10 cellular contexts compared by ENCODE assay signal in the genomic region with DNA sequence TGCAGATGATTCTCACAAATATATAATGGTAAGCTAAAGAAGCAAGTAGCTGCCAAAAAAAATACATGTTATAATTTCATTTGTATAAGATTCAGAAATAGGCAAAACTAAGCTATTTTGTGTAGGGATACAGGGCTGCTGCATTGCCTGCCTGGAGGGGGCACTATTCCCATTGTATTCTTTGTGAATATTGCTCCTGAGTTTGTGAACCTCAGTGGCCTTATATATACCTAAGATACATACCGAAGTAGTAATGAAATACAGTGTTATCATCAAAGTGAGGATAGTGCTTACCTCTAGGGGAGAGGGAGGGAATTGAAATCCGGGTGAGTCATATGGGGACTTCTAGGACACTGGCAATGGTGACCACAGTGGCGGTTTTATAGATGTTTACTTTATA. TPM values are rescaled to one million over a fixed set of nuclear protein-coding genes. Genes with fewer than 3 reads are reported as not detected.
DNase-seq lines count a peak whose midpoint lies in the region; ATAC-seq and TF ChIP-seq lines count a peak whose summit lies in the region.
"Had no signal": no experiment of that assay in that cellular context is flagged by ENCODE, and none has a peak within 500 bp of the region (broad histone marks: within the 10 kb centered on the region; RNA-seq: fewer than 3 reads in every experiment).

No MANE protein-coding gene starts in this region.

- H3K4me1 ChIP-seq in HCT116 (ENCODE audit: control insufficient read depth in 1 of 2, insufficient read depth in 2 of 2, low read length in 2 of 2): no peaks in the 10 kb centered on the region
- H3K4me1 ChIP-seq: tibial nerve had no signal

- H3K36me3 ChIP-seq in HCT116 (ENCODE audit: control insufficient read depth in 1 of 2, insufficient read depth in 2 of 2, low read length in 2 of 2): peaks cover 41 to 70% of the 10 kb centered on the region in 2 experiments; a peak in 3 of 4 replicates

- no peaks in the 10 kb centered on the region for H3K27me3 ChIP-seq in CD4-positive, alpha-beta T cell (ENCODE audit: control insufficient read depth, insufficient read depth, low read length)
- H3K27me3 ChIP-seq in HCT116 (ENCODE audit: insufficient read depth, low read length): no peaks in the 10 kb centered on the region
- H3K27me3 ChIP-seq: tibial nerve had no signal

- H2AFZ ChIP-seq in HCT116 (ENCODE audit: low read depth, low read length, poor library complexity, severe bottlenecking): no peak overlapping the region

- peaks cover 98% of the 10 kb centered on the region for H3K36me3 Mint-ChIP-seq in CD4-positive, alpha-beta T cell (ENCODE audit: low read depth)
- peaks cover 95% of the 10 kb centered on the region for H3K36me3 Mint-ChIP-seq in activated T-helper 17 cell treated with anti-CD3 and anti-CD28 coated beads, Interleukin-2, amount 50 U/mL, for 72 hours (ENCODE audit: low read depth)

- no peak overlapping the region for H3K4me2 ChIP-seq in HCT116 (ENCODE audit: low read length)

- no peak overlapping the region for H3K27ac ChIP-seq in CD4-positive, alpha-beta T cell (ENCODE audit: low read depth, low read length)
- no peak overlapping the region for H3K27ac ChIP-seq in HCT116 (ENCODE audit: low read depth, low read length)
- H3K27ac ChIP-seq: tibial nerve had no signal

- peak; percentile 48 for TF ChIP-seq CTCF in CD4-positive, alpha-beta T cell (IDR thresholded peaks at IDR 0.05)
- TF ChIP-seq CTCF in HCT116 (IDR thresholded peaks at IDR 0.05 in 2 of 3, conservative IDR thresholded peaks at IDR 0.05 in 1 of 3; ENCODE audit: borderline replicate concordance in 1 of 3, insufficient read depth in 1 of 3, low read depth in 2 of 3, low read length in 2 of 3) (peak; percentile 21 to 86 (median 79); a peak in 4 of 6 replicates), GM20000 (IDR thresholded peaks at IDR 0.05; ENCODE audit: extremely low read depth, missing control alignments) (no peak)

- no peak overlapping the region for H3K4me3 Mint-ChIP-seq in CD4-positive, alpha-beta T cell
- no peak overlapping the region for H3K4me3 Mint-ChIP-seq in activated T-helper 17 cell treated with anti-CD3 and anti-CD28 coated beads, Interleukin-2, amount 50 U/mL, for 72 hours

- H3K9me3 ChIP-seq in CD4-positive, alpha-beta T cell (ENCODE audit: control insufficient read depth, low read length): no peaks in the 10 kb centered on the region
- no peaks in the 10 kb centered on the region for H3K9me3 ChIP-seq in HCT116 (ENCODE audit: control insufficient read depth in 1 of 2, insufficient read depth in 1 of 2, low read depth in 1 of 2, low read length in 2 of 2)
- H3K9me3 ChIP-seq: tibial nerve had no signal

- CTCF ChIA-PET in CD4-positive, alpha-beta T cell (lab: Charles Lee): interaction anchor here (1.2 to 1.8 kb wide), 3 partner anchors 8 to 21 kb away, joined by 3 to 5 read pairs (median 4); no protein-coding TSS in a partner anchor
- CTCF ChIA-PET in HCT116 (lab: Charles Lee): interaction anchor here (0.5 to 2.1 kb wide), 16 partner anchors 10 to 570 kb away, joined by 3 to 20 read pairs (median 4); a partner anchor contains a TSS

- H3K9ac ChIP-seq in HCT116 (ENCODE audit: low read length): no peak overlapping the region

- no peaks in the 10 kb centered on the region for H3K9me2 ChIP-seq in HCT116 (ENCODE audit: insufficient read depth)

- intact Hi-C loops in CD4-positive, alpha-beta T cell (cut with DNase I, micrococcal nuclease): no loop called here
- intact Hi-C loops in HCT116 (cut with micrococcal nuclease): no loop called here
- intact Hi-C loops in left colon (cut with DNase I, micrococcal nuclease): no loop called here

- H3K27ac Mint-ChIP-seq in CD4-positive, alpha-beta T cell: no peak overlapping the region
- peak overlapping the region; percentile 7 for H3K27ac Mint-ChIP-seq in activated T-helper 17 cell treated with anti-CD3 and anti-CD28 coated beads, Interleukin-2, amount 50 U/mL, for 72 hours

- POLR2A ChIA-PET in CD4-positive, alpha-beta T cell (lab: Charles Lee): interaction anchor here (1.2 to 1.4 kb wide), 2 partner anchors 10 to 16 kb away, joined by 3 read pairs; no protein-coding TSS in a partner anchor
- POLR2A ChIA-PET in HCT116 (lab: Charles Lee): no interaction called here

- ATAC-seq in CD4-positive, alpha-beta T cell (ENCODE audit: poor library complexity): peak; percentile 32
- ATAC-seq in HCT116 (peak; percentile 80), left colon (peak; percentile 40), HG02642 (IDR thresholded peaks at IDR 0.05; ENCODE audit: poor library complexity, unreplicated experiment) (no peak)
- ATAC-seq in activated T-helper 17 cell treated with anti-CD3 and anti-CD28 coated beads, Interleukin-2, amount 50 U/mL, for 72 hours (replicated peaks): peak; percentile 23

- TF ChIP-seq POLR2A in HCT116 (IDR thresholded peaks at IDR 0.05; ENCODE audit: borderline replicate concordance, extremely low read depth, insufficient read depth, insufficient read length): no peak

- no peaks in the 10 kb centered on the region for H3K27me3 Mint-ChIP-seq in CD4-positive, alpha-beta T cell
- H3K27me3 Mint-ChIP-seq in activated T-helper 17 cell treated with anti-CD3 and anti-CD28 coated beads, Interleukin-2, amount 50 U/mL, for 72 hours: no peaks in the 10 kb centered on the region

- no peak for DNase-seq in CD4-positive, alpha-beta T cell
- no peak for DNase-seq in HCT116 (ENCODE audit: low read depth, low spot score)
- no peak for DNase-seq in left colon
- DNase-seq in activated gamma-delta T cell treated with Interleukin-2 at 50 U/mL for 16 hours: no peak
- no peak for DNase-seq in GM20000 (ENCODE audit: low spot score)
- no peak for DNase-seq in activated gamma-delta T cell (lab: John Stamatoyannopoulos, UW)
- DNase-seq: Right ventricle myocardium superior had no signal

- H4K20me1 ChIP-seq in HCT116 (ENCODE audit: insufficient read depth): no peaks in the 10 kb centered on the region

- RAD21 ChIA-PET in HCT116 (lab: Charles Lee; ENCODE audit: low non-redundant PET in 1 of 2, low total read pairs in 2 of 2, uncharacterized antibody in 2 of 2, unreplicated experiment in 2 of 2): no interaction called here

- H3K9me3 Mint-ChIP-seq in CD4-positive, alpha-beta T cell: no peaks in the 10 kb centered on the region
- no peaks in the 10 kb centered on the region for H3K9me3 Mint-ChIP-seq in activated T-helper 17 cell treated with anti-CD3 and anti-CD28 coated beads, Interleukin-2, amount 50 U/mL, for 72 hours

- TF ChIP-seq RAD21 in HCT116 (IDR thresholded peaks at IDR 0.05; ENCODE audit: low read depth): peak; percentile 32; the same call in 1 of the 2 replicates

- no TSS peak for BruUV-seq in HCT116 (replicated peaks; lab: Mats Ljungman, UMichigan)

- H3K79me2 ChIP-seq in HCT116 (ENCODE audit: insufficient read depth, low read length): no peaks in the 10 kb centered on the region

- no peak overlapping the region for H3K4me3 ChIP-seq in HCT116 (replicated peaks in 1 of 2; ENCODE audit: low read depth in 1 of 2, low read length in 2 of 2)
- H3K4me3 ChIP-seq: tibial nerve had no signal

- H3K4me1 Mint-ChIP-seq in CD4-positive, alpha-beta T cell (ENCODE audit: low read depth): no peaks in the 10 kb centered on the region
- no peaks in the 10 kb centered on the region for H3K4me1 Mint-ChIP-seq in activated T-helper 17 cell treated with anti-CD3 and anti-CD28 coated beads, Interleukin-2, amount 50 U/mL, for 72 hours

TF ChIP-seq in HCT116, 20 proteins besides CTCF, POLR2A, EP300 and RAD21:
- no peak for TF ChIP-seq SRF (IDR thresholded peaks at IDR 0.05; ENCODE audit: low read depth)

RNA-seq across cellular contexts. Expression of a gene that starts 53.5 kb away (rescaled TPM):
- under 1 TPM; 0.22 to 0.31 TPM for total RNA-seq in CD4-positive, alpha-beta T cell
- total RNA-seq in HCT116 (2021; ENCODE audit: unreplicated experiment) (38.1 TPM), left colon (10 to 100 TPM in 1 of 2 donors, 1 to 10 TPM in 1; 9.8 to 10.6 TPM)
- 39.6 and 42.6 TPM in 2 replicates for polyA plus RNA-seq in HCT116 (2012)
- 10 to 100 TPM; 25.9 to 27.3 TPM for total RNA-seq in activated T-helper 17 cell treated with anti-CD3 and anti-CD28 coated beads, Interleukin-2, amount 50 U/mL, for 72 hours

Comparison
In these comparisons a context has a peak if more than half of its experiments do, and no peak if none do; other contexts are left out.
1. RNA of a gene that starts 53.5 kb away (total RNA-seq): 38.1 TPM in HCT116 (single experiment), 25.9 to 27.3 TPM in activated T-helper 17 cell treated with anti-CD3 and anti-CD28 coated beads, Interleukin-2, amount 50 U/mL, for 72 hours and 9.8 to 10.6 TPM in left colon; 0.22 to 0.31 TPM in CD4-positive, alpha-beta T cell; every median in the first group is over 4 times any median in the second.